In the genomic region with DNA sequence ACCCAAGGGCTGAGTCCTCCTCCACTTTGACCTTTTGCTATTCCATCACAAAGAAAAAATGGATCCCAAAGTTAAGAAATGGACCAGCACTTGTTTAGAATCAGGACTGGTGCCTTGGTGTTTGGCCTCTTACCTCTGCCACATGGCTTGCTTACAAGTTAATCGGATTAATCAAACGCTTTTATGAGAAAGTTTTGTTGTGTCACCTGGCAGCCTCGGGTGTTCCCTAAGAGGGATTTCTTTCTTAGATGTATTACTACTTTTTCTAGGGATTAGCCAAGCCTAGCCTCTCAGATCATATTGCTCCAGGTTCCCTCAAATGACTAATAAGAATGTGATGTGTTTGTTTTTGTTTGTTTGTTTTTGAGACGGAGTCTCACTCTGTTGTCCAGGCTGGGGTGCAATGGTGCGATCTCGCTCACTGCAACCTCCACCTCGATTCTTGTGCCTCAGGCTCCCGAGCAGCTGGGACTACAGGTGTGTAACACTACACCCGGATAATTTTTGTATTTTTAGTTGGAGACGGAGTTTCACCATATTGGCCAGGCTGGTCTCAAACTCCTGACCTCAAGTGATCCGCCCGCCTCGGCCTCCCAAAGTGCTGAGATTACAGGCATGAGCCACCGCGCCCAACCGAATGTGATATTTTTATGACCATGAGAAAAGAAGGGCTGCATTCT, we compare ENCODE assay signal across 8 cellular contexts. TPM values are rescaled to one million over a fixed set of nuclear protein-coding genes. Genes with fewer than 3 reads are reported as not detected.
DNase-seq lines count a peak whose midpoint lies in the region; ATAC-seq, FAIRE-seq and TF ChIP-seq lines count a peak whose summit lies in the region.

No MANE protein-coding gene starts in this region.

- H2AFZ ChIP-seq in PC-9: peak overlapping the region; percentile 83

- no TSS peak for BruUV-seq in PC-9 (replicated peaks; lab: Mats Ljungman, UMichigan)

- in situ Hi-C loops in GM13976 (cut with MboI; ENCODE audit: low sequenced_read_pairs, unreplicated experiment): no loop called here

- peaks cover 37% of the 10 kb centered on the region for H3K79me2 ChIP-seq in PC-9 (ENCODE audit: low read depth)

- H4K20me1 ChIP-seq in PC-9 (ENCODE audit: insufficient read depth): no peaks in the 10 kb centered on the region

- peak overlapping the region; percentile 78 for H3K27ac ChIP-seq in PC-9
- peak overlapping the region; percentile 95 for H3K27ac ChIP-seq in epithelial cell of prostate
- peak overlapping the region in 2 of 4 donors; percentile 81 to 94 for H3K27ac ChIP-seq in pancreas

- H3K9me3 ChIP-seq in PC-9 (ENCODE audit: insufficient read depth, low read depth): no peaks in the 10 kb centered on the region
- no peaks in the 10 kb centered on the region for H3K9me3 ChIP-seq in pancreas

- WGBS in pancreas, 2 donors: 70 to 73% methylated on average over 16 of the region's 16 CpGs

- peaks cover 18% of the 10 kb centered on the region for H3K4me1 ChIP-seq in PC-9 (replicated peaks; ENCODE audit: insufficient read depth)
- H3K4me1 ChIP-seq in pancreas: peaks cover 3 to 11% (median 8%) of the 10 kb centered on the region in 3 donors

- CTCF ChIA-PET in PC-9 (lab: Charles Lee): interaction anchor here (0.6 kb wide), 1 partner anchor 341 kb away, joined by 3 read pairs; no protein-coding TSS in a partner anchor

- H3K4me3 ChIP-seq in PC-9 (peak overlapping the region; percentile 78), pancreas (peak overlapping the region; percentile 54 to 84 (median 73))

- H3K36me3 ChIP-seq in PC-9 (ENCODE audit: low read depth) (0 out of 2 replicates have a peak, but pooled peaks cover 5% of the 10 kb centered on the region), pancreas (no peaks in the 10 kb centered on the region)

- DNase-seq in ELR (ENCODE audit: low read depth) (peak; percentile 45), PC-9 (peak; percentile 9 to 67), epithelial cell of prostate (ENCODE audit: low read depth, low spot score) (no peak), pancreas (no peak), GM13976 (ENCODE audit: low spot score) (no peak), germinal center (ENCODE audit: low spot score) (no peak)

- FAIRE-seq in pancreas (lab: Jason Lieb, UNC): no peak

- H3K27me3 ChIP-seq in PC-9 (ENCODE audit: insufficient read depth, low read depth): no peaks in the 10 kb centered on the region
- H3K27me3 ChIP-seq in pancreas: no peaks in the 10 kb centered on the region

- H3K4me2 ChIP-seq in PC-9: peak overlapping the region; percentile 92

- ATAC-seq in pancreas (no peak), GM18909 (IDR thresholded peaks at IDR 0.05; ENCODE audit: poor library complexity, unreplicated experiment) (no peak), GM21423 (IDR thresholded peaks at IDR 0.05; ENCODE audit: unreplicated experiment) (no peak)

- intact Hi-C loops in PC-9 (cut with micrococcal nuclease; ENCODE audit: unreplicated experiment): loop anchor here (5.0 kb wide), 1 partner anchor 227 kb away; no protein-coding TSS in a partner anchor
- intact Hi-C loops in pancreas (cut with DNase I): no loop called here

- no peaks in the 10 kb centered on the region for H3K9me2 ChIP-seq in PC-9 (ENCODE audit: insufficient read depth)

- H3F3A ChIP-seq in PC-9 (ENCODE audit: insufficient read depth, low read depth): peaks cover 37% of the 10 kb centered on the region

- POLR2A ChIA-PET in PC-9 (lab: Charles Lee; ENCODE audit: unreplicated experiment): no interaction called here

- TF ChIP-seq CTCF in PC-9 (conservative IDR thresholded peaks at IDR 0.05) (no peak), pancreas (IDR thresholded peaks at IDR 0.05) (no peak), GM13976 (IDR thresholded peaks at IDR 0.05; ENCODE audit: borderline replicate concordance, control extremely low read depth, extremely low read depth, insufficient read depth, missing control alignments) (no peak)

RNA-seq across cellular contexts. Expression of a gene that starts 0.9 kb away (rescaled TPM):
- total RNA-seq in PC-9 (2021): 86.9 and 90.5 TPM in 2 replicates
- 10 to 100 TPM; 10.8 to 24.2 (median 13.2) TPM for total RNA-seq in pancreas
- polyA plus RNA-seq in pancreas: 10 to 100 TPM in 1 of 2 donors, 1 to 10 TPM in 1; 8.8 to 20.1 TPM

RNA-seq across cellular contexts. Expression of a gene that starts 39.0 kb away (rescaled TPM):
- total RNA-seq in PC-9 (2021) (not detected in 2 replicates), pancreas (not detected)
- not detected for polyA plus RNA-seq in pancreas

RNA-seq across cellular contexts. Expression of a gene that starts 57.7 kb away (rescaled TPM):
- total RNA-seq in PC-9 (2021) (16.8 and 19.5 TPM in 2 replicates), pancreas (1 to 10 TPM; 3.5 to 6.9 (median 5.5) TPM)
- 10 to 100 TPM in 1 of 2 donors, 1 to 10 TPM in 1; 5.7 to 10.2 TPM for polyA plus RNA-seq in pancreas

Comparison
In these comparisons a context has a peak if more than half of its experiments do, and no peak if none do; other contexts are left out.
1. DNase-seq: peak in ELR (single experiment) and PC-9 (2 of 2); none in epithelial cell of prostate (single experiment), pancreas (0 of 6), GM13976 (single experiment) and germinal center (single experiment).